ENCODE assay signal across 8 cellular contexts in the genomic region with DNA sequence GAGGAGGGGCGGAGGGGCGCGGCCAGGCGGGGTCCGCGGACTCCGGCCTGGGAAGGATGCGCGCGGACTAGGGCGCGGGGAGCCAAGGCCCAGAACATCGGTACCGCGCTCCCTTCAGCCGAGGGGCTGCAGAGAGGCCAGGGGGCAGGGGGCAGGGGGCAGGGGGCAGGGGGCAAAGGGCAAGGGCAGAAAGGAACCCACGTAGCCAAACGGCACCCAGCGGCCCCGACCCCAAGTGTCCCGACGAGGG. TPM values are rescaled to one million over a fixed set of nuclear protein-coding genes. Genes with fewer than 3 reads are reported as not detected.
DNase-seq lines count a peak whose midpoint lies in the region; ATAC-seq and TF ChIP-seq lines count a peak whose summit lies in the region.

No MANE protein-coding gene starts in this region.

- H3K4me1 Mint-ChIP-seq in activated naive CD8-positive, alpha-beta T cell treated with anti-CD3 and anti-CD28 coated beads, Interleukin-2, amount 50 U/mL, for 24 hours = peaks cover 28% of the 10 kb centered on the region

- DNase-seq in BJ (ENCODE audit: low read depth) (no peak), DMS 273 treated with DMSO at 0.1 percent for 48 hours (lab: John Stamatoyannopoulos, UW) (no peak), ecto neural progenitor cell (ENCODE audit: low spot score) (no peak)
- DNase-seq in activated naive CD8-positive, alpha-beta T cell treated with anti-CD3 and anti-CD28 coated beads, Interleukin-2, amount 50 U/mL, for 24 hours = no peak
- peak; percentile 40 for DNase-seq in stimulated activated naive CD4-positive, alpha-beta T cell treated with Interleukin-2 at 50 U/mL for 16 hours (lab: John Stamatoyannopoulos, UW)

- ATAC-seq in GM19328 (IDR thresholded peaks at IDR 0.05; ENCODE audit: unreplicated experiment) (peak; percentile 16), HG03460 (IDR thresholded peaks at IDR 0.05; ENCODE audit: unreplicated experiment) (peak; percentile 20)
- ATAC-seq in activated naive CD8-positive, alpha-beta T cell treated with anti-CD3 and anti-CD28 coated beads, Interleukin-2, amount 50 U/mL, for 24 hours = peak; percentile 5

- peak overlapping the region; percentile 93 for H3K27ac Mint-ChIP-seq in activated naive CD8-positive, alpha-beta T cell treated with anti-CD3 and anti-CD28 coated beads, Interleukin-2, amount 50 U/mL, for 24 hours

- H3K4me3 ChIP-seq in BJ (ENCODE audit: low read depth, low read length) = peak overlapping the region; percentile 85
- peak overlapping the region; percentile 75 for H3K4me3 ChIP-seq in iPS-11a (ENCODE audit: low read depth, low read length)

- H3K27me3 Mint-ChIP-seq in activated naive CD8-positive, alpha-beta T cell treated with anti-CD3 and anti-CD28 coated beads, Interleukin-2, amount 50 U/mL, for 24 hours = peaks cover 2% of the 10 kb centered on the region

- peaks cover 2% of the 10 kb centered on the region for H3K36me3 Mint-ChIP-seq in activated naive CD8-positive, alpha-beta T cell treated with anti-CD3 and anti-CD28 coated beads, Interleukin-2, amount 50 U/mL, for 24 hours (ENCODE audit: low read depth)

- H3K27me3 ChIP-seq in BJ (ENCODE audit: control insufficient read depth, insufficient read depth, low read length) = no peaks in the 10 kb centered on the region

- H3K36me3 ChIP-seq in BJ (ENCODE audit: control insufficient read depth, insufficient read depth, low read length) = peaks cover 2% of the 10 kb centered on the region

- CTCF ChIA-PET in BJ (lab: Yijun Ruan, JAX) = no interaction called here

- POLR2A ChIA-PET in BJ (lab: Charles Lee) = no interaction called here

- H3K9me3 Mint-ChIP-seq in activated naive CD8-positive, alpha-beta T cell treated with anti-CD3 and anti-CD28 coated beads, Interleukin-2, amount 50 U/mL, for 24 hours = no peaks in the 10 kb centered on the region

- H3K4me3 Mint-ChIP-seq in activated naive CD8-positive, alpha-beta T cell treated with anti-CD3 and anti-CD28 coated beads, Interleukin-2, amount 50 U/mL, for 24 hours = peak overlapping the region; percentile 95

- TF ChIP-seq CTCF in BJ (IDR thresholded peaks at IDR 0.05; ENCODE audit: insufficient read depth, low read depth, low read length) = no peak

RNA-seq across cellular contexts. Expression of gene NPHP4, which starts 0.5 kb away (rescaled TPM):
- 1.8 and 4.3 TPM in 2 replicates for polyA plus RNA-seq in BJ (2011; rRNA removed)
- polyA minus RNA-seq in BJ (2011; rRNA and poly(A)+ RNA removed) = 5.1 and 5.5 TPM in 2 replicates

RNA-seq across cellular contexts. Expression of gene KCNAB2, which starts 54.0 kb away (rescaled TPM):
- 6.7 and 10.3 TPM in 2 replicates for polyA plus RNA-seq in BJ (2011; rRNA removed)
- polyA minus RNA-seq in BJ (2011; rRNA and poly(A)+ RNA removed) = 3.8 and 4.5 TPM in 2 replicates
